ENCODE assay signal across 1 cellular context in genomic region chr17:17141279-17141678, GRCh38.
TF ChIP-seq lines count a peak whose summit lies in the region.

No MANE protein-coding gene starts in this region.

TF ChIP-seq in H1, 55 proteins besides CTCF, POLR2A, EP300 and RAD21 (continued from another document):
- TF ChIP-seq RFX5 (IDR thresholded peaks at IDR 0.05; ENCODE audit: borderline replicate concordance, low read depth, low read length) = no peak
- TF ChIP-seq RXRA (IDR thresholded peaks at IDR 0.05; ENCODE audit: insufficient read depth, low read depth, low read length) = no peak
- no peak for TF ChIP-seq SIX5 (IDR thresholded peaks at IDR 0.05; ENCODE audit: low read depth, low read length)
- no peak for TF ChIP-seq SP4 (IDR thresholded peaks at IDR 0.05; ENCODE audit: low read length)
- no peak for TF ChIP-seq TAF7 (optimal IDR thresholded peaks at IDR 0.05; ENCODE audit: borderline replicate concordance, low read depth, low read length)
- TF ChIP-seq BCL11A (IDR thresholded peaks at IDR 0.05; ENCODE audit: low read depth in 2 of 2, low read length in 2 of 2) = no peak
- no peak for TF ChIP-seq TAF1 (IDR thresholded peaks at IDR 0.05; ENCODE audit: low read depth, low read length)
